In the genomic region with DNA sequence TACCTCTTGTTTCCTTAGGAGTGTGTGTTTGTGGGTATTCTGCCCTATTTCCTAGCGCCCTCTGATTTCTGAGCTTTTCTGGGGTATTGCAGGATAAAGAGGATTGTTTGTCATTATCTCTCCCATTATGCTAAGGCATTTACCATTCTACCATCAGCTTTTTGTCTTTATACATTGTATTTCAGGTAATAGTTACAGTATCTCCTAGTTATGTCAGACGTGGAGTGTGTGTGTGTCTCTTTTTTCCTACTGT, we compare ENCODE assay signal across 27 cellular contexts. TPM values are rescaled to one million over a fixed set of nuclear protein-coding genes. Genes with fewer than 3 reads are reported as not detected.
DNase-seq lines count a peak whose midpoint lies in the region; ATAC-seq and TF ChIP-seq lines count a peak whose summit lies in the region.
"Had no signal": no experiment of that assay in that cellular context is flagged by ENCODE, and none has a peak within 500 bp of the region (broad histone marks: within the 10 kb centered on the region; RNA-seq: fewer than 3 reads in every experiment).

No MANE protein-coding gene starts in this region.

- intact Hi-C loops in natural killer cell (cut with micrococcal nuclease) (no loop called here), OCI-LY7 (cut with micrococcal nuclease; ENCODE audit: unreplicated experiment) (no loop called here)

- no peak overlapping the region for H4K8ac ChIP-seq in neuronal stem cell (ENCODE audit: low read depth, low read length)

- H3K27me3 Mint-ChIP-seq in natural killer cell (ENCODE audit: low read depth in 2 of 2), result no peaks in the 10 kb centered on the region
- no peaks in the 10 kb centered on the region for H3K27me3 Mint-ChIP-seq in natural killer cell treated with Interleukin-12 subunit alpha and Interleukin-12 subunit beta and Interleukin-15 and Interleukin-18, amount 100 ng/mL, for 72 hours
- H3K27me3 Mint-ChIP-seq: type B pancreatic cell had no signal

- POLR2A ChIA-PET in OCI-LY7 (lab: Charles Lee), result interaction anchor here (0.6 to 1.3 kb wide), 6 partner anchors 12 to 276 kb away, joined by 3 to 6 read pairs (median 4); no protein-coding TSS in a partner anchor

- no peak overlapping the region for H3K4me3 Mint-ChIP-seq in natural killer cell
- H3K4me3 Mint-ChIP-seq in natural killer cell treated with Interleukin-12 subunit alpha and Interleukin-12 subunit beta and Interleukin-15 and Interleukin-18, amount 100 ng/mL, for 72 hours, result no peak overlapping the region
- H3K4me3 Mint-ChIP-seq: mesothelial cell of epicardium; nephron; T-helper 1 cell treated with Interleukin-12 subunit alpha and Interleukin-12 subunit beta and Interleukin-4 antibody, amounts not matched to agents 30 μg/mL and 1 μg/mL, for 36 hours; type B pancreatic cell had no signal

- H3K4me1 ChIP-seq in OCI-LY7 (ENCODE audit: insufficient read depth, low read length, poor library complexity, severe bottlenecking), result peaks cover 31% of the 10 kb centered on the region
- H3K4me1 ChIP-seq in neuronal stem cell (ENCODE audit: control insufficient read depth in 2 of 2, insufficient read depth in 1 of 2, low read depth in 1 of 2, low read length in 2 of 2), result peaks cover 3 to 11% of the 10 kb centered on the region in 2 donors

- no peak overlapping the region for H3K14ac ChIP-seq in neuronal stem cell (ENCODE audit: low read length)

- H3K4me3 ChIP-seq in OCI-LY7 (ENCODE audit: low read depth, low read length, poor library complexity, severe bottlenecking) (no peak overlapping the region), neuronal stem cell (ENCODE audit: low read length in 2 of 2) (no peak overlapping the region)
- H3K4me3 ChIP-seq: adrenal gland, BLaER1, body of pancreas, left lung, right atrium auricular region had no signal

- peaks cover 47 to 53% of the 10 kb centered on the region in 2 donors for H3K4me1 Mint-ChIP-seq in natural killer cell
- H3K4me1 Mint-ChIP-seq in natural killer cell treated with Interleukin-12 subunit alpha and Interleukin-12 subunit beta and Interleukin-15 and Interleukin-18, amount 100 ng/mL, for 72 hours (ENCODE audit: low read depth in 2 of 2), result peaks cover 29 to 45% of the 10 kb centered on the region in 2 donors

- H3K23ac ChIP-seq in neuronal stem cell (ENCODE audit: low read depth, low read length, poor library complexity), result no peak overlapping the region

- H3K27ac ChIP-seq in OCI-LY7 (ENCODE audit: low read depth, low read length, poor library complexity, severe bottlenecking) (no peak overlapping the region), neuronal stem cell (replicated peaks; ENCODE audit: low read length) (no peak overlapping the region)
- H3K27ac ChIP-seq: BLaER1, body of pancreas, left lung, parathyroid adenoma, right atrium auricular region had no signal

- BruUV-seq in OCI-LY7 (replicated peaks; lab: Mats Ljungman, UMichigan), result no TSS peak

- H3K36me3 ChIP-seq in OCI-LY7 (ENCODE audit: insufficient read depth, low read length) (peaks cover 85% of the 10 kb centered on the region), neuronal stem cell (replicated peaks in 1 of 2; ENCODE audit: control insufficient read depth in 2 of 2, insufficient read depth in 2 of 2, low read length in 2 of 2) (peaks cover 0 to 53% of the 10 kb centered on the region in 2 donors)
- H3K36me3 ChIP-seq: adrenal gland had no signal

- H2BK120ac ChIP-seq in neuronal stem cell (ENCODE audit: low read depth, low read length), result no peak overlapping the region

- WGBS in neuronal stem cell (ENCODE audit: extremely low coverage in 2 of 2, insufficient read length in 2 of 2, insufficient replicate concordance in 1 of 2), 2 donors, result no CpG with 5 or more reads among the region's 2 CpGs

- no peak overlapping the region for H3K4ac ChIP-seq in neuronal stem cell (ENCODE audit: low read length)

- H3K79me2 ChIP-seq in OCI-LY7 (ENCODE audit: insufficient read depth, low read depth, low read length), result peaks cover 100% of the 10 kb centered on the region

- H3K9me2 ChIP-seq in OCI-LY7 (ENCODE audit: insufficient read depth, low read length), result no peaks in the 10 kb centered on the region

- H3K36me3 Mint-ChIP-seq in natural killer cell, result no peaks in the 10 kb centered on the region
- H3K36me3 Mint-ChIP-seq in natural killer cell treated with Interleukin-12 subunit alpha and Interleukin-12 subunit beta and Interleukin-15 and Interleukin-18, amount 100 ng/mL, for 72 hours, result peaks cover 6% of the 10 kb centered on the region

- no peak overlapping the region for H3K9ac ChIP-seq in neuronal stem cell (ENCODE audit: low read depth, low read length, poor library complexity)
- H3K9ac ChIP-seq: BLaER1, parathyroid adenoma had no signal

- no peaks in the 10 kb centered on the region for H3K27me3 ChIP-seq in neuronal stem cell (ENCODE audit: control insufficient read depth in 3 of 3, insufficient read depth in 3 of 3, low read depth in 1 of 3, low read length in 3 of 3)
- H3K27me3 ChIP-seq: adrenal gland, BLaER1, body of pancreas, left lung, right atrium auricular region had no signal

- H3K4me2 ChIP-seq in OCI-LY7 (ENCODE audit: low read length), result no peak overlapping the region
- H3K4me2 ChIP-seq in neuronal stem cell (ENCODE audit: insufficient read depth, low read length, poor library complexity, severe bottlenecking), result no peak overlapping the region
- H3K4me2 ChIP-seq: BLaER1 had no signal

- H3K9me3 ChIP-seq in OCI-LY7 (ENCODE audit: low read length), result no peaks in the 10 kb centered on the region
- no peaks in the 10 kb centered on the region for H3K9me3 ChIP-seq in neuronal stem cell (replicated peaks in 1 of 2; ENCODE audit: control insufficient read depth in 2 of 2, insufficient read depth in 1 of 2, low read depth in 1 of 2, low read length in 2 of 2)
- H3K9me3 ChIP-seq: adrenal gland, body of pancreas, left lung, right atrium auricular region had no signal

- TF ChIP-seq CTCF in natural killer cell (IDR thresholded peaks at IDR 0.05) (no peak), OCI-LY7 (conservative IDR thresholded peaks at IDR 0.05; ENCODE audit: low read length) (0 out of 2 replicates have a peak, but pooled peaks have one; percentile 14)

- H2AK5ac ChIP-seq in neuronal stem cell (ENCODE audit: low read depth, low read length), result no peak overlapping the region

- DNase-seq in natural killer cell (no peak), OCI-LY7 (ENCODE audit: low spot score) (no peak), iPS-NIHi7 (ENCODE audit: extremely low spot score) (peak; percentile 9), COLO668 (lab: John Stamatoyannopoulos, UW; ENCODE audit: unreplicated experiment) (no peak), neuronal stem cell (ENCODE audit: low spot score) (no peak), NCI-H748 treated with DMSO at 0.1 percent for 48 hours (lab: John Stamatoyannopoulos, UW) (no peak)
- no peak for DNase-seq in natural killer cell treated with Interleukin-12 subunit alpha and Interleukin-12 subunit beta and Interleukin-15 and Interleukin-18, amount 100 ng/mL, for 72 hours (ENCODE audit: low spot score)
- DNase-seq: activated CD8-positive, alpha-beta memory T cell treated with anti-CD3 and anti-CD28 coated beads for 24 hours; activated naive CD4-positive, alpha-beta T cell; adrenal gland; body of pancreas; hypothalamus; left lung; MM.1S; NCI-H1417; NCI-H2081; NCI-H345; NCI-H82; stimulated activated CD4-positive, alpha-beta T cell treated with anti-CD3 and anti-CD28 coated beads, Interleukin-2, amount 100 ng/mL, for 48 hours had no signal

- H3K9me3 Mint-ChIP-seq in natural killer cell, result no peaks in the 10 kb centered on the region
- H3K9me3 Mint-ChIP-seq in natural killer cell treated with Interleukin-12 subunit alpha and Interleukin-12 subunit beta and Interleukin-15 and Interleukin-18, amount 100 ng/mL, for 72 hours, result no peaks in the 10 kb centered on the region
- H3K9me3 Mint-ChIP-seq: mesothelial cell of epicardium; nephron; T-helper 1 cell treated with Interleukin-12 subunit alpha and Interleukin-12 subunit beta and Interleukin-4 antibody, amounts not matched to agents 30 μg/mL and 1 μg/mL, for 36 hours; type B pancreatic cell had no signal

- ATAC-seq in natural killer cell (no peak), HG03342 (IDR thresholded peaks at IDR 0.05; ENCODE audit: unreplicated experiment) (no peak)
- no peak for ATAC-seq in natural killer cell treated with Interleukin-12 subunit alpha and Interleukin-12 subunit beta and Interleukin-15 and Interleukin-18, amount 100 ng/mL, for 72 hours
- ATAC-seq: body of pancreas, left lung had no signal

- CTCF ChIA-PET in OCI-LY7 (lab: Charles Lee; ENCODE audit: unreplicated experiment), result interaction anchor here (1.9 kb wide), 1 partner anchor 16 kb away, joined by 7 read pairs; no protein-coding TSS in a partner anchor

- peaks cover 7% of the 10 kb centered on the region for H3K79me1 ChIP-seq in neuronal stem cell (ENCODE audit: low read depth, low read length)

- peak overlapping the region; percentile 12 to 57 for H3K27ac Mint-ChIP-seq in natural killer cell
- peak overlapping the region in 1 of 2 donors; percentile 41 for H3K27ac Mint-ChIP-seq in natural killer cell treated with Interleukin-12 subunit alpha and Interleukin-12 subunit beta and Interleukin-15 and Interleukin-18, amount 100 ng/mL, for 72 hours
- H3K27ac Mint-ChIP-seq: mesothelial cell of epicardium; T-helper 1 cell treated with Interleukin-12 subunit alpha and Interleukin-12 subunit beta and Interleukin-4 antibody, amounts not matched to agents 30 μg/mL and 1 μg/mL, for 36 hours; type B pancreatic cell had no signal

- H2BK5ac ChIP-seq in neuronal stem cell (ENCODE audit: low read length), result no peak overlapping the region

- no peak overlapping the region for H2AFZ ChIP-seq in OCI-LY7 (ENCODE audit: low read length)
- H2AFZ ChIP-seq in neuronal stem cell (ENCODE audit: low read length), result no peak overlapping the region
- H2AFZ ChIP-seq: parathyroid adenoma had no signal

- H4K91ac ChIP-seq in neuronal stem cell (ENCODE audit: low read depth, low read length, poor library complexity), result no peak overlapping the region

- peaks cover 35% of the 10 kb centered on the region for H4K20me1 ChIP-seq in OCI-LY7 (ENCODE audit: insufficient read depth, low read length)

- no peak overlapping the region for H3K18ac ChIP-seq in neuronal stem cell (ENCODE audit: low read length)

- no peak overlapping the region for H2BK12ac ChIP-seq in neuronal stem cell (ENCODE audit: low read length)

- H2BK15ac ChIP-seq in neuronal stem cell (ENCODE audit: low read length), result no peak overlapping the region

RNA-seq across cellular contexts. Expression of a gene that starts 6.9 kb away (rescaled TPM):
- 10 to 100 TPM; 23.9 to 34.4 (median 33.4) TPM for total RNA-seq in natural killer cell
- 10 to 100 TPM; 19.0 to 21.2 TPM for total RNA-seq in natural killer cell treated with Interleukin-12 subunit alpha and Interleukin-12 subunit beta and Interleukin-15 and Interleukin-18, amount 100 ng/mL, for 72 hours
- 23.3 and 27.4 TPM in 2 replicates for total RNA-seq in OCI-LY7 (2014; rRNA removed; shearing (Covaris generic))
- 30.0 and 30.4 TPM in 2 replicates for total RNA-seq in OCI-LY7 (2022)
- polyA plus RNA-seq in neuronal stem cell (2013, experiment 1 of 2), result 15.5 TPM
- polyA plus RNA-seq in neuronal stem cell (2013, experiment 2 of 2), result 16.2 TPM
